In the genomic region with DNA sequence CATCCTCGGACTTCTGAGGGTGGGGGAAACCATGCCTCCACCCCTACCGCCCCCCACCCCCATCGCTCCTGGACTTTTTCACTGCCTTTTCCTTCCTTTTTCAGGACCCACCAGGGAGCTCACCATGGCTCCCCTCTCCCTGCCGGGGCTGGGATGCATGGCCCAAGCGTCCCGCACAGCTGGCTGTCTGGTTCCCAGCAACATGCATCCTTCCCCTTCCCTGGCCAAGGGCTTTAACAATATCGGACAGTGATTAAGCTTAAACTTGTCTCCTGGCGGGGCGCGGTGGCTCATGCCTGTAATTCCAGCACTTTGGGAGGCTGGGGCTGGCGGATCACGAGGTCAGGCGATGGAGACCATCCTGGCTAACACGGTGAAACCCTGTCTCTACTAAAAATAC, we compare ENCODE assay signal across 1 cellular context.
TF ChIP-seq lines count a peak whose summit lies in the region.

No MANE protein-coding gene starts in this region.

TF ChIP-seq in H1, 55 proteins besides CTCF, POLR2A, EP300 and RAD21 (continued from another document):
- TF ChIP-seq, protein P1, sequence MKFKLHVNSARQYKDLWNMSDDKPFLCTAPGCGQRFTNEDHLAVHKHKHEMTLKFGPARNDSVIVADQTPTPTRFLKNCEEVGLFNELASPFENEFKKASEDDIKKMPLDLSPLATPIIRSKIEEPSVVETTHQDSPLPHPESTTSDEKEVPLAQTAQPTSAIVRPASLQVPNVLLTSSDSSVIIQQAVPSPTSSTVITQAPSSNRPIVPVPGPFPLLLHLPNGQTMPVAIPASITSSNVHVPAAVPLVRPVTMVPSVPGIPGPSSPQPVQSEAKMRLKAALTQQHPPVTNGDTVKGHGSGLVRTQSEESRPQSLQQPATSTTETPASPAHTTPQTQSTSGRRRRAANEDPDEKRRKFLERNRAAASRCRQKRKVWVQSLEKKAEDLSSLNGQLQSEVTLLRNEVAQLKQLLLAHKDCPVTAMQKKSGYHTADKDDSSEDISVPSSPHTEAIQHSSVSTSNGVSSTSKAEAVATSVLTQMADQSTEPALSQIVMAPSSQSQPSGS (IDR thresholded peaks at IDR 0.05; ENCODE audit: low read length) = no peak
- TF ChIP-seq KDM4A (IDR thresholded peaks at IDR 0.05; ENCODE audit: low read depth, low read length, severe bottlenecking) (no peak), SIRT6 (IDR thresholded peaks at IDR 0.05; ENCODE audit: low read length) (no peak), HDAC2 (IDR thresholded peaks at IDR 0.05; ENCODE audit: borderline replicate concordance in 1 of 2, low read depth in 2 of 2, low read length in 2 of 2) (no peak), PHF8 (conservative IDR thresholded peaks at IDR 0.05; ENCODE audit: low read depth, low read length) (no peak), EZH2 (IDR thresholded peaks at IDR 0.05; ENCODE audit: low read depth, low read length, severe bottlenecking) (no peak), NANOG (IDR thresholded peaks at IDR 0.05; ENCODE audit: insufficient read depth, low read depth, low read length, poor library complexity, severe bottlenecking) (no peak), CBX5 (IDR thresholded peaks at IDR 0.05; ENCODE audit: low read depth, low read length) (no peak), SUZ12 (IDR thresholded peaks at IDR 0.05; ENCODE audit: low read length) (no peak), TBP (IDR thresholded peaks at IDR 0.05; ENCODE audit: low read depth, low read length) (no peak)
TF ChIP-seq in H1: peak in this region for 0.
